In the genomic region with DNA sequence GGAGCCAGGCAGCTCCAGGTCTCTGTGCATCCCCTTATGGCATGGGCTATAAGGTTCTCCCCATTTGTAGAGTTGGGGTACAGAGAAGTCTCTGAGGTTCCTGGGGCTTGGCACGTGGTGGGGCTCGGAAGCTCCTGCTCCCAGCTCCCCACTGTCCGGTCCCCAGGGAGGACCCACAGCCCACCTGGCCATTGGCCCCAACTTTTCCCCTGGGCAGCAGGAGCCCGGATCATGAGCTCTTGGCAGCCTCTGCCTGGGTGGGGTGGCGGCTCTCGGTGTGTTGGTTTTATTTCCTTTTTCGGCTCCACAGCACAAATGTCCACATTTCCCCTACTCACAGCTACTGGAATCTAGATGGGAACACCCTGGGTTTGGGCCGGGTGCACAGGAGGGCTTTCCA, we compare ENCODE assay signal across 1 cellular context.
A peak's percentile ranks its signal among the peaks of the same experiment; 100 is the strongest.
TF ChIP-seq lines count a peak whose summit lies in the region.

No MANE protein-coding gene starts in this region.

TF ChIP-seq in K562, 482 proteins besides CTCF, POLR2A, EP300 and RAD21:
- TF ChIP-seq, protein P1, sequence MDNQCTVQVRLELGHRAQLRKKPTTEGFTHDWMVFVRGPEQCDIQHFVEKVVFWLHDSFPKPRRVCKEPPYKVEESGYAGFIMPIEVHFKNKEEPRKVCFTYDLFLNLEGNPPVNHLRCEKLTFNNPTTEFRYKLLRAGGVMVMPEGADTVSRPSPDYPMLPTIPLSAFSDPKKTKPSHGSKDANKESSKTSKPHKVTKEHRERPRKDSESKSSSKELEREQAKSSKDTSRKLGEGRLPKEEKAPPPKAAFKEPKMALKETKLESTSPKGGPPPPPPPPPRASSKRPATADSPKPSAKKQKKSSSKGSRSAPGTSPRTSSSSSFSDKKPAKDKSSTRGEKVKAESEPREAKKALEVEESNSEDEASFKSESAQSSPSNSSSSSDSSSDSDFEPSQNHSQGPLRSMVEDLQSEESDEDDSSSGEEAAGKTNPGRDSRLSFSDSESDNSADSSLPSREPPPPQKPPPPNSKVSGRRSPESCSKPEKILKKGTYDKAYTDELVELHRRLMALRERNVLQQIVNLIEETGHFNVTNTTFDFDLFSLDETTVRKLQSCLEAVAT (IDR thresholded peaks at IDR 0.05): no peak
- TF ChIP-seq L3MBTL2 (IDR thresholded peaks at IDR 0.05): no peak
- peak; percentile 73 for TF ChIP-seq RBM22 (IDR thresholded peaks at IDR 0.05; ENCODE audit: low read depth, low read length, poor library complexity, severe bottlenecking)
- TF ChIP-seq, protein P2, sequence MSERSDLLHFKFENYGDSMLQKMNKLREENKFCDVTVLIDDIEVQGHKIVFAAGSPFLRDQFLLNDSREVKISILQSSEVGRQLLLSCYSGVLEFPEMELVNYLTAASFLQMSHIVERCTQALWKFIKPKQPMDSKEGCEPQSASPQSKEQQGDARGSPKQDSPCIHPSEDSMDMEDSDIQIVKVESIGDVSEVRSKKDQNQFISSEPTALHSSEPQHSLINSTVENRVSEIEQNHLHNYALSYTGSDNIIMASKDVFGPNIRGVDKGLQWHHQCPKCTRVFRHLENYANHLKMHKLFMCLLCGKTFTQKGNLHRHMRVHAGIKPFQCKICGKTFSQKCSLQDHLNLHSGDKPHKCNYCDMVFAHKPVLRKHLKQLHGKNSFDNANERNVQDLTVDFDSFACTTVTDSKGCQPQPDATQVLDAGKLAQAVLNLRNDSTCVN (CRISPR knock-in tag; IDR thresholded peaks at IDR 0.05): no peak
- 0 out of 2 replicates have a peak, but pooled peaks have one; percentile 37 for TF ChIP-seq POLR2G (IDR thresholded peaks at IDR 0.05; ENCODE audit: low read depth, low read length)
- TF ChIP-seq, protein P3, sequence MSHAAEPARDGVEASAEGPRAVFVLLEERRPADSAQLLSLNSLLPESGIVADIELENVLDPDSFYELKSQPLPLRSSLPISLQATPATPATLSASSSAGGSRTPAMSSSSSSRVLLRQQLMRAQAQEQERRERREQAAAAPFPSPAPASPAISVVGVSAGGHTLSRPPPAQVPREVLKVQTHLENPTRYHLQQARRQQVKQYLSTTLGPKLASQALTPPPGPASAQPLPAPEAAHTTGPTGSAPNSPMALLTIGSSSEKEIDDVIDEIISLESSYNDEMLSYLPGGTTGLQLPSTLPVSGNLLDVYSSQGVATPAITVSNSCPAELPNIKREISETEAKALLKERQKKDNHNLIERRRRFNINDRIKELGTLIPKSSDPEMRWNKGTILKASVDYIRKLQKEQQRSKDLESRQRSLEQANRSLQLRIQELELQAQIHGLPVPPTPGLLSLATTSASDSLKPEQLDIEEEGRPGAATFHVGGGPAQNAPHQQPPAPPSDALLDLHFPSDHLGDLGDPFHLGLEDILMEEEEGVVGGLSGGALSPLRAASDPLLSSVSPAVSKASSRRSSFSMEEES (CRISPR knock-in tag; IDR thresholded peaks at IDR 0.05): no peak
- TF ChIP-seq, protein P4, sequence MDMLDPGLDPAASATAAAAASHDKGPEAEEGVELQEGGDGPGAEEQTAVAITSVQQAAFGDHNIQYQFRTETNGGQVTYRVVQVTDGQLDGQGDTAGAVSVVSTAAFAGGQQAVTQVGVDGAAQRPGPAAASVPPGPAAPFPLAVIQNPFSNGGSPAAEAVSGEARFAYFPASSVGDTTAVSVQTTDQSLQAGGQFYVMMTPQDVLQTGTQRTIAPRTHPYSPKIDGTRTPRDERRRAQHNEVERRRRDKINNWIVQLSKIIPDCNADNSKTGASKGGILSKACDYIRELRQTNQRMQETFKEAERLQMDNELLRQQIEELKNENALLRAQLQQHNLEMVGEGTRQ (CRISPR knock-in tag; IDR thresholded peaks at IDR 0.05): no peak
- TF ChIP-seq SREBF2 (CRISPR knock-in tag; IDR thresholded peaks at IDR 0.05): no peak
- TF ChIP-seq ZNF551 (CRISPR knock-in tag; IDR thresholded peaks at IDR 0.05): no peak
- TF ChIP-seq, protein P5, sequence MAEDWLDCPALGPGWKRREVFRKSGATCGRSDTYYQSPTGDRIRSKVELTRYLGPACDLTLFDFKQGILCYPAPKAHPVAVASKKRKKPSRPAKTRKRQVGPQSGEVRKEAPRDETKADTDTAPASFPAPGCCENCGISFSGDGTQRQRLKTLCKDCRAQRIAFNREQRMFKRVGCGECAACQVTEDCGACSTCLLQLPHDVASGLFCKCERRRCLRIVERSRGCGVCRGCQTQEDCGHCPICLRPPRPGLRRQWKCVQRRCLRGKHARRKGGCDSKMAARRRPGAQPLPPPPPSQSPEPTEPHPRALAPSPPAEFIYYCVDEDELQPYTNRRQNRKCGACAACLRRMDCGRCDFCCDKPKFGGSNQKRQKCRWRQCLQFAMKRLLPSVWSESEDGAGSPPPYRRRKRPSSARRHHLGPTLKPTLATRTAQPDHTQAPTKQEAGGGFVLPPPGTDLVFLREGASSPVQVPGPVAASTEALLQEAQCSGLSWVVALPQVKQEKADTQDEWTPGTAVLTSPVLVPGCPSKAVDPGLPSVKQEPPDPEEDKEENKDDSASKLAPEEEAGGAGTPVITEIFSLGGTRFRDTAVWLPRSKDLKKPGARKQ (CRISPR knock-in tag; IDR thresholded peaks at IDR 0.05): no peak
- TF ChIP-seq, protein P6, sequence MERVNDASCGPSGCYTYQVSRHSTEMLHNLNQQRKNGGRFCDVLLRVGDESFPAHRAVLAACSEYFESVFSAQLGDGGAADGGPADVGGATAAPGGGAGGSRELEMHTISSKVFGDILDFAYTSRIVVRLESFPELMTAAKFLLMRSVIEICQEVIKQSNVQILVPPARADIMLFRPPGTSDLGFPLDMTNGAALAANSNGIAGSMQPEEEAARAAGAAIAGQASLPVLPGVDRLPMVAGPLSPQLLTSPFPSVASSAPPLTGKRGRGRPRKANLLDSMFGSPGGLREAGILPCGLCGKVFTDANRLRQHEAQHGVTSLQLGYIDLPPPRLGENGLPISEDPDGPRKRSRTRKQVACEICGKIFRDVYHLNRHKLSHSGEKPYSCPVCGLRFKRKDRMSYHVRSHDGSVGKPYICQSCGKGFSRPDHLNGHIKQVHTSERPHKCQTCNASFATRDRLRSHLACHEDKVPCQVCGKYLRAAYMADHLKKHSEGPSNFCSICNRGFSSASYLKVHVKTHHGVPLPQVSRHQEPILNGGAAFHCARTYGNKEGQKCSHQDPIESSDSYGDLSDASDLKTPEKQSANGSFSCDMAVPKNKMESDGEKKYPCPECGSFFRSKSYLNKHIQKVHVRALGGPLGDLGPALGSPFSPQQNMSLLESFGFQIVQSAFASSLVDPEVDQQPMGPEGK (CRISPR knock-in tag; IDR thresholded peaks at IDR 0.05; ENCODE audit: borderline replicate concordance): no peak
- TF ChIP-seq PHB2 (IDR thresholded peaks at IDR 0.05; ENCODE audit: low read depth): no peak
- no peak for TF ChIP-seq BRD4 (IDR thresholded peaks at IDR 0.05)
- TF ChIP-seq STAG1 (CRISPR knock-in tag; IDR thresholded peaks at IDR 0.05; ENCODE audit: borderline replicate concordance): no peak
TF ChIP-seq in K562: peak in this region for 2.
